Comparison of ENCODE assay signal across 16 cellular contexts in genomic region chr9:120900821-120901220, GRCh38. TPM values are rescaled to one million over a fixed set of nuclear protein-coding genes. Genes with fewer than 3 reads are reported as not detected.
DNase-seq lines count a peak whose midpoint lies in the region; ATAC-seq, FAIRE-seq and TF ChIP-seq lines count a peak whose summit lies in the region.
"Had no signal": no experiment of that assay in that cellular context is flagged by ENCODE, and none has a peak within 500 bp of the region (broad histone marks: within the 10 kb centered on the region; RNA-seq: fewer than 3 reads in every experiment).

No MANE protein-coding gene starts in this region.

- no peaks in the 10 kb centered on the region for H3K79me1 ChIP-seq in H1 (ENCODE audit: low read depth, low read length)

- H3K4me3 Mint-ChIP-seq in CD4-positive, alpha-beta T cell = peak overlapping the region; percentile 42
- peak overlapping the region; percentile 28 for H3K4me3 Mint-ChIP-seq in T-helper 17 cell
- H3K4me3 Mint-ChIP-seq: B cell had no signal

- H3K9me2 ChIP-seq in SK-N-SH = no peaks in the 10 kb centered on the region

- peak overlapping the region in 6 of 11 experiments; percentile 54 to 80 (median 74); a peak in 9 of 22 replicates for H3K4me2 ChIP-seq in BLaER1 treated with 17β-estradiol and CSF1 and Interleukin-3, amounts not matched to agents 10 nM and 100 nM
- H3K4me2 ChIP-seq in H1 (ENCODE audit: insufficient read depth in 1 of 2, low read depth in 2 of 2, low read length in 2 of 2) (no peak overlapping the region), SK-N-SH (no peak overlapping the region)
- H3K4me2 ChIP-seq: KMS-11 had no signal

- H3K4me1 Mint-ChIP-seq in CD4-positive, alpha-beta T cell (ENCODE audit: low read depth) = peaks cover 82% of the 10 kb centered on the region
- peaks cover 42% of the 10 kb centered on the region for H3K4me1 Mint-ChIP-seq in T-helper 17 cell

- H4K20me1 ChIP-seq in BLaER1 treated with 17β-estradiol and CSF1 and Interleukin-3, amounts not matched to agents 10 nM and 100 nM = no peaks in the 10 kb centered on the region
- no peaks in the 10 kb centered on the region for H4K20me1 ChIP-seq in H1 (replicated peaks in 1 of 2; ENCODE audit: control insufficient read depth in 1 of 2, insufficient read depth in 2 of 2, low read length in 2 of 2)
- H4K20me1 ChIP-seq in SK-N-SH (ENCODE audit: insufficient read depth) = no peaks in the 10 kb centered on the region

- H3K4me1 ChIP-seq in BLaER1 treated with 17β-estradiol and CSF1 and Interleukin-3, amounts not matched to agents 10 nM and 100 nM = peaks cover 29 to 100% (median 93%) of the 10 kb centered on the region in 10 experiments
- H3K4me1 ChIP-seq in H1 (replicated peaks in 1 of 4; ENCODE audit: control insufficient read depth in 3 of 4, insufficient read depth in 4 of 4, low read length in 3 of 4) = no peaks in the 10 kb centered on the region; a peak in 2 of 7 replicates
- peaks cover 7% of the 10 kb centered on the region for H3K4me1 ChIP-seq in vagina
- no peaks in the 10 kb centered on the region; a peak in 1 of 4 replicates for H3K4me1 ChIP-seq in SK-N-SH (ENCODE audit: control insufficient read depth in 1 of 2, insufficient read depth in 2 of 2, low read depth in 1 of 2, low read length in 1 of 2)

- H2AFZ ChIP-seq in H1 (ENCODE audit: low read length) (no peak overlapping the region), SK-N-SH (ENCODE audit: low read depth) (no peak overlapping the region)

- CTCF ChIA-PET in CD4-positive, alpha-beta T cell (lab: Charles Lee) = interaction anchor here (0.8 kb wide), 1 partner anchor 8 kb away, joined by 3 read pairs; no protein-coding TSS in a partner anchor
- CTCF ChIA-PET in H1 (lab: Charles Lee; ENCODE audit: partially characterized antibody) (interaction anchor here (0.8 to 10.7 kb wide), 4 partner anchors 10 to 159 kb away, joined by 3 to 71 read pairs (median 3); no protein-coding TSS in a partner anchor), SK-N-SH (lab: Yijun Ruan, JAX) (interaction anchor here (1.1 kb wide), 1 partner anchor 34 kb away, joined by 3 read pairs; no protein-coding TSS in a partner anchor)

- H4K8ac ChIP-seq in H1 (ENCODE audit: extremely low read depth, insufficient read depth, low read length) = no peak overlapping the region

- H3K36me3 Mint-ChIP-seq in CD4-positive, alpha-beta T cell (ENCODE audit: low read depth) = peaks cover 43% of the 10 kb centered on the region
- peaks cover 5% of the 10 kb centered on the region for H3K36me3 Mint-ChIP-seq in T-helper 17 cell (ENCODE audit: low read depth)

- H3K27me3 Mint-ChIP-seq in CD4-positive, alpha-beta T cell = no peaks in the 10 kb centered on the region
- H3K27me3 Mint-ChIP-seq in T-helper 17 cell = no peaks in the 10 kb centered on the region
- H3K27me3 Mint-ChIP-seq: B cell had no signal

- H3K79me2 ChIP-seq in H1 (ENCODE audit: control insufficient read depth in 1 of 2, insufficient read depth in 2 of 2, low read length in 2 of 2) (no peaks in the 10 kb centered on the region), SK-N-SH (ENCODE audit: insufficient read depth) (no peaks in the 10 kb centered on the region)

- no peaks in the 10 kb centered on the region; the same call in 1 of the 2 replicates for H3K23me2 ChIP-seq in H1 (ENCODE audit: low read depth, low read length)

- no peak overlapping the region for H2BK5ac ChIP-seq in H1 (ENCODE audit: low read depth, low read length)

- no peak overlapping the region for H3K14ac ChIP-seq in H1 (ENCODE audit: insufficient read length)

- TF ChIP-seq RAD21 in H1 (IDR thresholded peaks at IDR 0.05 in 1 of 2, conservative IDR thresholded peaks at IDR 0.05 in 1 of 2; ENCODE audit: low read depth in 2 of 2, low read length in 2 of 2) (no peak), SK-N-SH (IDR thresholded peaks at IDR 0.05; ENCODE audit: low read length) (no peak)

- no peaks in the 10 kb centered on the region for H3K9me3 Mint-ChIP-seq in CD4-positive, alpha-beta T cell

- no peak for TF ChIP-seq CTCF in CD4-positive, alpha-beta T cell (IDR thresholded peaks at IDR 0.05)
- TF ChIP-seq CTCF in H1 (IDR thresholded peaks at IDR 0.05; ENCODE audit: control extremely low read depth in 1 of 3, insufficient read depth in 1 of 3, low read depth in 1 of 3, low read length in 3 of 3) (no peak), vagina (IDR thresholded peaks at IDR 0.05) (no peak), SK-N-SH (IDR thresholded peaks at IDR 0.05) (no peak)

- H3K56ac ChIP-seq in H1 (replicated peaks; ENCODE audit: insufficient read length, low read depth, low read length) = no peak overlapping the region

- H2BK15ac ChIP-seq in H1 (ENCODE audit: low read length) = no peak overlapping the region

- WGBS in H1 (ENCODE audit: extremely low coverage in 1 of 2, insufficient coverage in 1 of 2, insufficient read length in 1 of 2, insufficient replicate concordance in 2 of 2, low coverage in 1 of 2, low lambda C conversion rate in 2 of 2, missing lambda C conversion rate in 1 of 2), 2 experiments = 82% methylated on average over 3 of the region's 3 CpGs; no CpG with 5 or more reads in 1 of the 2 experiments
- 100% methylated on average over 3 of the region's 3 CpGs for WGBS in SK-N-SH (ENCODE audit: low lambda C conversion rate)

- TF ChIP-seq POLR2A in H1 (IDR thresholded peaks at IDR 0.05; ENCODE audit: control extremely low read depth in 1 of 2, low read depth in 2 of 2, low read length in 2 of 2) = no peak
- no peak for TF ChIP-seq POLR2A in vagina (IDR thresholded peaks at IDR 0.05)

- no peak overlapping the region for H2AK5ac ChIP-seq in H1 (ENCODE audit: low read depth, low read length)

- H3K27ac ChIP-seq in BLaER1 treated with 17β-estradiol and CSF1 and Interleukin-3, amounts not matched to agents 10 nM and 100 nM = no peak overlapping the region
- peak overlapping the region; percentile 1 for H3K27ac ChIP-seq in CD4-positive, alpha-beta T cell (ENCODE audit: low read depth, low read length)
- H3K27ac ChIP-seq in H1 (ENCODE audit: low read depth, low read length) (no peak overlapping the region), vagina (no peak overlapping the region), SK-N-SH (ENCODE audit: low read depth in 2 of 2, low read length in 1 of 2) (no peak overlapping the region)
- H3K27ac ChIP-seq: esophagus squamous epithelium, KMS-11, thoracic aorta had no signal

- POLR2A ChIA-PET in CD4-positive, alpha-beta T cell (lab: Charles Lee) = interaction anchor here (1.1 to 36.2 kb wide), 5 partner anchors 9 to 29 kb away, joined by 3 to 1343 read pairs (median 68); partner anchors contain the start of gene TRAF1
- POLR2A ChIA-PET in H1 (lab: Charles Lee; ENCODE audit: partially characterized antibody) (interaction anchor here (2.8 kb wide), 1 partner anchor 9 kb away, joined by 7 read pairs; no protein-coding TSS in a partner anchor), SK-N-SH (lab: Yijun Ruan, JAX) (no interaction called here)

- H3K9me3 ChIP-seq in BLaER1 treated with 17β-estradiol and CSF1 and Interleukin-3, amounts not matched to agents 10 nM and 100 nM (replicated peaks in 1 of 11) = no peaks in the 10 kb centered on the region
- H3K9me3 ChIP-seq in CD4-positive, alpha-beta T cell (ENCODE audit: control insufficient read depth, low read length) = no peaks in the 10 kb centered on the region
- H3K9me3 ChIP-seq in T-helper 17 cell (ENCODE audit: control insufficient read depth, low read length, poor library complexity, severe bottlenecking) (no peaks in the 10 kb centered on the region), H1 (ENCODE audit: insufficient read depth in 2 of 2, low read depth in 1 of 2, low read length in 1 of 2) (no peaks in the 10 kb centered on the region), vagina (no peaks in the 10 kb centered on the region), SK-N-SH (no peaks in the 10 kb centered on the region)
- H3K9me3 ChIP-seq: esophagus squamous epithelium, thoracic aorta had no signal

- no peak for ATAC-seq in CD4-positive, alpha-beta T cell (ENCODE audit: poor library complexity)
- no peak for ATAC-seq in T-helper 17 cell
- ATAC-seq: sciatic nerve had no signal

- H3K18ac ChIP-seq in H1 (ENCODE audit: extremely low read depth, low read length) = no peak overlapping the region

- no peaks in the 10 kb centered on the region; a peak in 1 of 22 replicates for H3K27me3 ChIP-seq in BLaER1 treated with 17β-estradiol and CSF1 and Interleukin-3, amounts not matched to agents 10 nM and 100 nM
- H3K27me3 ChIP-seq in CD4-positive, alpha-beta T cell (ENCODE audit: control insufficient read depth, insufficient read depth, low read length) = no peaks in the 10 kb centered on the region
- H3K27me3 ChIP-seq in H1 (replicated peaks in 1 of 4; ENCODE audit: control insufficient read depth in 3 of 4, extremely low read depth in 1 of 4, insufficient read depth in 3 of 4, low read length in 3 of 4) (no peaks in the 10 kb centered on the region), vagina (no peaks in the 10 kb centered on the region), SK-N-SH (ENCODE audit: insufficient read depth) (no peaks in the 10 kb centered on the region)
- H3K27me3 ChIP-seq: esophagus squamous epithelium had no signal

- no peak overlapping the region for H4K5ac ChIP-seq in H1 (ENCODE audit: insufficient read length, low read depth, low read length)

- peak overlapping the region; percentile 99 for H3K27ac Mint-ChIP-seq in CD4-positive, alpha-beta T cell
- peak overlapping the region; percentile 98 for H3K27ac Mint-ChIP-seq in T-helper 17 cell

- H3K36me3 ChIP-seq in BLaER1 treated with 17β-estradiol and CSF1 and Interleukin-3, amounts not matched to agents 10 nM and 100 nM = no peaks in the 10 kb centered on the region
- H3K36me3 ChIP-seq in H1 (ENCODE audit: control insufficient read depth in 2 of 4, insufficient read depth in 4 of 4, low read length in 3 of 4) (no peaks in the 10 kb centered on the region), vagina (no peaks in the 10 kb centered on the region), SK-N-SH (replicated peaks in 1 of 2; ENCODE audit: control insufficient read depth in 1 of 2, insufficient read depth in 2 of 2, low read length in 1 of 2) (no peaks in the 10 kb centered on the region)

- no peak for TF ChIP-seq EP300 in H1 (IDR thresholded peaks at IDR 0.05; ENCODE audit: borderline replicate concordance in 1 of 2, low read depth in 2 of 2, low read length in 2 of 2)
- TF ChIP-seq EP300 in SK-N-SH (IDR thresholded peaks at IDR 0.05; ENCODE audit: borderline replicate concordance in 1 of 2, low read depth in 1 of 2, low read length in 1 of 2) = no peak

- no peak for DNase-seq in CD4-positive, alpha-beta T cell
- DNase-seq in T-helper 17 cell = no peak
- no peak for DNase-seq in H1 (ENCODE audit: low read depth in 1 of 2, low spot score in 2 of 2)
- no peak for DNase-seq in superior temporal gyrus (ENCODE audit: extremely low spot score)
- DNase-seq in vagina (ENCODE audit: extremely low spot score in 2 of 2) = no peak
- DNase-seq in SK-N-SH = no peak
- DNase-seq: amygdala; central memory CD4-positive, alpha-beta T cell; esophagus squamous epithelium; NCI-H1092 treated with DMSO at 0.1 percent for 48 hours; NCI-H2171 had no signal

- 0 out of 2 replicates have a peak overlapping the region, but pooled peaks have one; percentile 7 for H2BK20ac ChIP-seq in H1 (ENCODE audit: low read length)

- no peak overlapping the region for H3K4me3 ChIP-seq in BLaER1 treated with 17β-estradiol and CSF1 and Interleukin-3, amounts not matched to agents 10 nM and 100 nM
- H3K4me3 ChIP-seq in H1 (ENCODE audit: extremely low read depth in 1 of 4, insufficient read depth in 2 of 4, low read depth in 3 of 4, low read length in 4 of 4) = no peak overlapping the region
- no peak overlapping the region for H3K4me3 ChIP-seq in vagina
- no peak overlapping the region for H3K4me3 ChIP-seq in SK-N-SH (ENCODE audit: low read depth in 2 of 2, low read length in 1 of 2)
- H3K4me3 ChIP-seq: esophagus squamous epithelium, thoracic aorta had no signal

- no peaks in the 10 kb centered on the region for H3F3A ChIP-seq in SK-N-SH (replicated peaks; ENCODE audit: insufficient read depth)

- H3K9ac ChIP-seq in BLaER1 treated with 17β-estradiol and CSF1 and Interleukin-3, amounts not matched to agents 10 nM and 100 nM = no peak overlapping the region
- H3K9ac ChIP-seq in H1 (replicated peaks in 1 of 4; ENCODE audit: extremely low read depth in 1 of 4, low read depth in 3 of 4, low read length in 3 of 4) = no peak overlapping the region
- H3K9ac ChIP-seq in SK-N-SH = no peak overlapping the region
- H3K9ac ChIP-seq: KMS-11 had no signal

- H2BK12ac ChIP-seq in H1 (ENCODE audit: low read depth, low read length) = no peak overlapping the region

- no peak overlapping the region for H3K4ac ChIP-seq in H1 (replicated peaks; ENCODE audit: insufficient read length, low read depth, low read length)

- no peak for FAIRE-seq in H1 (lab: Jason Lieb, UNC)

- no peak overlapping the region for H3K23ac ChIP-seq in H1 (ENCODE audit: insufficient read length)

- intact Hi-C loops in CD4-positive, alpha-beta T cell (cut with DNase I, micrococcal nuclease) = no loop called here
- intact Hi-C loops in vagina (cut with DNase I) = no loop called here

- no peak overlapping the region for H2BK120ac ChIP-seq in H1 (replicated peaks; ENCODE audit: low read depth, low read length)

- H4K91ac ChIP-seq in H1 (replicated peaks; ENCODE audit: insufficient read length, low read length) = no peak overlapping the region

RNA-seq across cellular contexts. Expression of gene PHF19, which starts 23.8 kb away (rescaled TPM):
- total RNA-seq in CD4-positive, alpha-beta T cell = 10 to 100 TPM; 60.3 to 63.0 TPM
- total RNA-seq in T-helper 17 cell (10 to 100 TPM; 69.9 to 96.9 TPM), vagina (44.9 TPM)
- total RNA-seq in H1 (2021; fragmentation: NEBNext Ultra II Directional; extraction: Animal tissue kit (Norgen Biotek cat#: 25700)) = 30.2 and 31.8 TPM in 2 replicates
- polyA plus RNA-seq in H1 (2011; rRNA removed) (28.2 and 31.0 TPM in 2 replicates), SK-N-SH (2012; rRNA removed) (24.5 and 33.4 TPM in 2 replicates)
- 25.8 TPM for polyA plus RNA-seq in H1 (2011; cell fraction: cytosol; rRNA removed)
- polyA plus RNA-seq in H1 (2011; cell fraction: nucleus; rRNA removed) = 48.1 TPM
- 26.2 to 35.4 TPM (median 31.5 TPM) in 4 replicates for polyA plus RNA-seq in H1 (2012, experiment 1 of 2)
- polyA plus RNA-seq in H1 (2012, experiment 2 of 2) = 29.9 TPM
- 24.5 TPM for polyA plus RNA-seq in H1 (2013, experiment 1 of 2)
- polyA plus RNA-seq in H1 (2013, experiment 2 of 2) = 23.1 TPM
- polyA minus RNA-seq in H1 (2011; rRNA and poly(A)+ RNA removed) = 26.6 and 43.7 TPM in 2 replicates
- 16.2 TPM for polyA minus RNA-seq in H1 (2011; cell fraction: cytosol; rRNA and poly(A)+ RNA removed)
- polyA minus RNA-seq in H1 (2011; cell fraction: nucleus; rRNA and poly(A)+ RNA removed) = 28.2 TPM
- polyA plus RNA-seq in SK-N-SH (2012; cell fraction: cytosol; rRNA removed) = 18.0 and 25.0 TPM in 2 replicates
- 38.5 and 64.8 TPM in 2 replicates for polyA plus RNA-seq in SK-N-SH (2012; cell fraction: nucleus; rRNA removed)

RNA-seq across cellular contexts. Expression of gene TRAF1, which starts 25.8 kb away (rescaled TPM):
- 10 to 100 TPM; 60.3 to 61.7 TPM for total RNA-seq in CD4-positive, alpha-beta T cell
- total RNA-seq in T-helper 17 cell (100 to 1,000 TPM; 103 to 118 TPM), vagina (6.9 TPM)
- total RNA-seq in H1 (2021; fragmentation: NEBNext Ultra II Directional; extraction: Animal tissue kit (Norgen Biotek cat#: 25700)) = 1.5 and 1.6 TPM in 2 replicates
- polyA plus RNA-seq in H1 (2011; rRNA removed) (3.1 and 3.2 TPM in 2 replicates), SK-N-SH (2012; rRNA removed) (1.2 and 1.5 TPM in 2 replicates)
- polyA plus RNA-seq in H1 (2011; cell fraction: cytosol; rRNA removed) = 4.9 TPM
- polyA plus RNA-seq in H1 (2011; cell fraction: nucleus; rRNA removed) = 7.4 TPM
- polyA plus RNA-seq in H1 (2012, experiment 1 of 2) = 1.8 to 3.0 TPM (median 2.2 TPM) in 4 replicates
- 0.80 TPM for polyA plus RNA-seq in H1 (2012, experiment 2 of 2)
- 1.2 TPM for polyA plus RNA-seq in H1 (2013, experiment 1 of 2)
- polyA plus RNA-seq in H1 (2013, experiment 2 of 2) = 1.1 TPM
- polyA minus RNA-seq in H1 (2011; rRNA and poly(A)+ RNA removed) = 4.5 and 4.6 TPM in 2 replicates
- polyA minus RNA-seq in H1 (2011; cell fraction: cytosol; rRNA and poly(A)+ RNA removed) = 1.6 TPM
- 6.9 TPM for polyA minus RNA-seq in H1 (2011; cell fraction: nucleus; rRNA and poly(A)+ RNA removed)
- polyA plus RNA-seq in SK-N-SH (2012; cell fraction: cytosol; rRNA removed) = 0.54 and 0.84 TPM in 2 replicates
- 3.0 and 3.6 TPM in 2 replicates for polyA plus RNA-seq in SK-N-SH (2012; cell fraction: nucleus; rRNA removed)

RNA-seq across cellular contexts. Expression of gene PSMD5, which starts 58.1 kb away (rescaled TPM):
- 10 to 100 TPM; 35.4 to 44.3 TPM for total RNA-seq in CD4-positive, alpha-beta T cell
- total RNA-seq in T-helper 17 cell (10 to 100 TPM; 37.2 to 51.5 TPM), vagina (27.5 TPM)
- 30.0 and 30.5 TPM in 2 replicates for total RNA-seq in H1 (2021; fragmentation: NEBNext Ultra II Directional; extraction: Animal tissue kit (Norgen Biotek cat#: 25700))
- polyA plus RNA-seq in H1 (2011; rRNA removed) (12.9 and 19.2 TPM in 2 replicates), SK-N-SH (2012; rRNA removed) (13.7 and 18.2 TPM in 2 replicates)
- 26.0 TPM for polyA plus RNA-seq in H1 (2011; cell fraction: cytosol; rRNA removed)
- polyA plus RNA-seq in H1 (2011; cell fraction: nucleus; rRNA removed) = 15.8 TPM
- 18.2 to 51.8 TPM (median 31.4 TPM) in 4 replicates for polyA plus RNA-seq in H1 (2012, experiment 1 of 2)
- polyA plus RNA-seq in H1 (2012, experiment 2 of 2) = 9.8 TPM
- polyA plus RNA-seq in H1 (2013, experiment 1 of 2) = 27.6 TPM
- 28.0 TPM for polyA plus RNA-seq in H1 (2013, experiment 2 of 2)
- 18.9 and 30.8 TPM in 2 replicates for polyA minus RNA-seq in H1 (2011; rRNA and poly(A)+ RNA removed)
- polyA minus RNA-seq in H1 (2011; cell fraction: cytosol; rRNA and poly(A)+ RNA removed) = 33.9 TPM
- polyA minus RNA-seq in H1 (2011; cell fraction: nucleus; rRNA and poly(A)+ RNA removed) = 15.0 TPM
- polyA plus RNA-seq in SK-N-SH (2012; cell fraction: cytosol; rRNA removed) = 20.7 and 22.6 TPM in 2 replicates
- polyA plus RNA-seq in SK-N-SH (2012; cell fraction: nucleus; rRNA removed) = 6.3 and 14.1 TPM in 2 replicates

Comparison
In these comparisons a context has a peak if more than half of its experiments do, and no peak if none do; other contexts are left out.
1. H3K4me2 ChIP-seq: peak in BLaER1 treated with 17β-estradiol and CSF1 and Interleukin-3, amounts not matched to agents 10 nM and 100 nM (6 of 11); none in H1 (0 of 2) and SK-N-SH (single experiment).